8 cellular contexts compared by ENCODE assay signal in the genomic region with DNA sequence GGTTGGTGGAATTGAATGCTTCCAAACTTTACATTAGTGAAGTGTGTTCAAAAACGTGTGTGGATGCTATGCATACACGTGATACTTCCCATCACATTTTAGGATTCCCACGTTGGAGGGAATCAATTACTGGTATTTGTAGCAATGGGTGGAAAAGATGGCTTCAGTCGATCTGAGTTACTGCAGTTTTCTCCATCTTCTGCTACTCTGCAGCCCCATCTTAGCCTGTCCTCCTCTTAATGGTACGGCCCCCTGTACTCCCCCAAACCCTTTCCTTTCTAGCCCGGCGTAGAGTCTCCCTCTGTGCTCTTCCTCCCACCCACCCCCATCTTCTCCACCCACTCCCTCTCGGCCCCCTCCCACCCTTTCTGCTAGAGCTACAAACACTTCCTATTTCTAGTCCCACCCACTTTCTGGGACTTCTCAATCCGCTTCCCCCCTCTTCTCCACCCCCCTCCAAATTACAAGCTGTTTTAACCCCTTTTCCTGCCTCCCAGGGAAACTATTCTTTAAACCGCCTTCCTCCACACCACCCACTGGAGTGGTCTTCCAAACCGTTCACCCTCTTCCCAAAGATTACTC. TPM values are rescaled to one million over a fixed set of nuclear protein-coding genes. Genes with fewer than 3 reads are reported as not detected.
DNase-seq lines count a peak whose midpoint lies in the region; ATAC-seq and FAIRE-seq lines count a peak whose summit lies in the region.

No MANE protein-coding gene starts in this region.

- H3K4me3 ChIP-seq in iPS-15b (ENCODE audit: low read depth, low read length): peak overlapping the region; percentile 91
- H3K4me3 ChIP-seq in small intestine (ENCODE audit: low read depth in 1 of 2, low read length in 2 of 2): peak overlapping the region; percentile 84 to 85

- H3K9ac ChIP-seq in iPS-15b (ENCODE audit: low read depth, low read length): peak overlapping the region; percentile 81

- DNase-seq in NCI-H1694 treated with DMSO at 0.1 percent for 48 hours (lab: John Stamatoyannopoulos, UW): peak; percentile 1
- no peak for DNase-seq in NCI-H1694 (lab: John Stamatoyannopoulos, UW)
- peak; percentile 48 to 71 for DNase-seq in NCI-H524 (lab: John Stamatoyannopoulos, UW)
- no peak for DNase-seq in small intestine
- DNase-seq in ecto neural progenitor cell (ENCODE audit: low spot score): no peak

- no peaks in the 10 kb centered on the region for H3K36me3 ChIP-seq in iPS-15b (ENCODE audit: control insufficient read depth, insufficient read depth, low read length)
- H3K36me3 ChIP-seq in small intestine (ENCODE audit: control insufficient read depth in 2 of 2, insufficient read depth in 2 of 2, low read length in 2 of 2): peaks cover 0 to 2% of the 10 kb centered on the region in 2 donors

- 2 to 4% (median 3%) methylated on average over 9 to 11 of the region's 11 CpGs for WGBS in small intestine, 3 donors

- H3K4me1 ChIP-seq in iPS-15b (ENCODE audit: control insufficient read depth, insufficient read depth, low read length): peaks cover 12% of the 10 kb centered on the region
- peaks cover 2 to 9% of the 10 kb centered on the region in 2 donors for H3K4me1 ChIP-seq in small intestine (ENCODE audit: control insufficient read depth in 2 of 2, insufficient read depth in 1 of 2, low read depth in 1 of 2, low read length in 1 of 2)

- peak overlapping the region; percentile 74 for H3K27ac ChIP-seq in angular gyrus (ENCODE audit: low read depth, low read length)
- H3K27ac ChIP-seq in small intestine (ENCODE audit: low read depth in 1 of 2, low read length in 1 of 2): peak overlapping the region; percentile 75 to 86

- no peak for ATAC-seq in HG03439 (IDR thresholded peaks at IDR 0.05; ENCODE audit: unreplicated experiment)

- no peaks in the 10 kb centered on the region for H3K27me3 ChIP-seq in iPS-15b (ENCODE audit: control insufficient read depth, insufficient read depth, low read length)
- no peaks in the 10 kb centered on the region for H3K27me3 ChIP-seq in small intestine (ENCODE audit: control insufficient read depth in 2 of 2, insufficient read depth in 2 of 2, low read length in 2 of 2)

- H3K9me3 ChIP-seq in iPS-15b (ENCODE audit: control insufficient read depth, insufficient read depth, low read length) (no peaks in the 10 kb centered on the region), small intestine (ENCODE audit: control insufficient read depth, low read depth) (no peaks in the 10 kb centered on the region)

- no peak for FAIRE-seq in small intestine (lab: Jason Lieb, UNC)

RNA-seq across cellular contexts. Expression of gene CHTF8, which starts 1.1 kb away (rescaled TPM):
- polyA plus RNA-seq in small intestine: 10 to 100 TPM; 62.4 to 81.9 (median 67.3) TPM

RNA-seq across cellular contexts. Expression of gene UTP4, which starts 1.2 kb away (rescaled TPM):
- 10 to 100 TPM in 2 of 3 donors, 1 to 10 TPM in 1; 6.3 to 24.4 (median 13.8) TPM for polyA plus RNA-seq in small intestine

RNA-seq across cellular contexts. Expression of gene HAS3, which starts 25.8 kb away (rescaled TPM):
- 1 to 10 TPM in 2 of 3 donors, under 1 TPM in 1; 0.67 to 5.3 (median 1.1) TPM for polyA plus RNA-seq in small intestine

RNA-seq across cellular contexts. Expression of gene SNTB2, which starts 55.7 kb away (rescaled TPM):
- 1 to 10 TPM; 1.9 to 6.5 (median 4.0) TPM for polyA plus RNA-seq in small intestine

Comparison
In these comparisons a context has a peak if more than half of its experiments do, and no peak if none do; other contexts are left out.
1. DNase-seq: peak in NCI-H1694 treated with DMSO at 0.1 percent for 48 hours (single experiment) and NCI-H524 (2 of 2); none in NCI-H1694 (single experiment), small intestine (single experiment) and ecto neural progenitor cell (single experiment).